2 cellular contexts compared by ENCODE assay signal in genomic region chr6:815348-815738, GRCh38.
TF ChIP-seq lines count a peak whose summit lies in the region.

No MANE protein-coding gene starts in this region.

TF ChIP-seq in GM23338, 12 proteins besides CTCF, POLR2A, EP300 and RAD21 (continued from another document):
- TF ChIP-seq ZNF462 (CRISPR knock-in tag; IDR thresholded peaks at IDR 0.05) = no peak
- TF ChIP-seq, protein P1, sequence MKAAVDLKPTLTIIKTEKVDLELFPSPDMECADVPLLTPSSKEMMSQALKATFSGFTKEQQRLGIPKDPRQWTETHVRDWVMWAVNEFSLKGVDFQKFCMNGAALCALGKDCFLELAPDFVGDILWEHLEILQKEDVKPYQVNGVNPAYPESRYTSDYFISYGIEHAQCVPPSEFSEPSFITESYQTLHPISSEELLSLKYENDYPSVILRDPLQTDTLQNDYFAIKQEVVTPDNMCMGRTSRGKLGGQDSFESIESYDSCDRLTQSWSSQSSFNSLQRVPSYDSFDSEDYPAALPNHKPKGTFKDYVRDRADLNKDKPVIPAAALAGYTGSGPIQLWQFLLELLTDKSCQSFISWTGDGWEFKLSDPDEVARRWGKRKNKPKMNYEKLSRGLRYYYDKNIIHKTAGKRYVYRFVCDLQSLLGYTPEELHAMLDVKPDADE (IDR thresholded peaks at IDR 0.05) = no peak
- TF ChIP-seq ZNF114 (CRISPR knock-in tag; IDR thresholded peaks at IDR 0.05) = no peak
- TF ChIP-seq EZH2 (IDR thresholded peaks at IDR 0.05; ENCODE audit: low read depth, unreplicated experiment) = no peak
- no peak for TF ChIP-seq CREB1 (CRISPR knock-in tag; IDR thresholded peaks at IDR 0.05; ENCODE audit: low read depth)
- no peak for TF ChIP-seq ZNF331 (CRISPR knock-in tag; IDR thresholded peaks at IDR 0.05; ENCODE audit: low read depth)
- no peak for TF ChIP-seq JUNB (IDR thresholded peaks at IDR 0.05; ENCODE audit: unreplicated experiment)
- TF ChIP-seq REST (IDR thresholded peaks at IDR 0.05; ENCODE audit: unreplicated experiment) = no peak
- TF ChIP-seq STAT1 (IDR thresholded peaks at IDR 0.05; ENCODE audit: unreplicated experiment) = no peak
- no peak for TF ChIP-seq POLR2AphosphoS5 (IDR thresholded peaks at IDR 0.05; ENCODE audit: low read depth)

TF ChIP-seq in SK-N-SH, 30 proteins besides CTCF, POLR2A, EP300 and RAD21 (continued from another document):
- TF ChIP-seq TEAD4 (IDR thresholded peaks at IDR 0.05; ENCODE audit: borderline replicate concordance, insufficient read depth) (no peak), FOXJ3 (CRISPR knock-in tag; IDR thresholded peaks at IDR 0.05) (no peak), MEF2A (IDR thresholded peaks at IDR 0.05; ENCODE audit: borderline replicate concordance, low read depth) (no peak)
